Comparison of ENCODE assay signal across 9 cellular contexts in the genomic region with DNA sequence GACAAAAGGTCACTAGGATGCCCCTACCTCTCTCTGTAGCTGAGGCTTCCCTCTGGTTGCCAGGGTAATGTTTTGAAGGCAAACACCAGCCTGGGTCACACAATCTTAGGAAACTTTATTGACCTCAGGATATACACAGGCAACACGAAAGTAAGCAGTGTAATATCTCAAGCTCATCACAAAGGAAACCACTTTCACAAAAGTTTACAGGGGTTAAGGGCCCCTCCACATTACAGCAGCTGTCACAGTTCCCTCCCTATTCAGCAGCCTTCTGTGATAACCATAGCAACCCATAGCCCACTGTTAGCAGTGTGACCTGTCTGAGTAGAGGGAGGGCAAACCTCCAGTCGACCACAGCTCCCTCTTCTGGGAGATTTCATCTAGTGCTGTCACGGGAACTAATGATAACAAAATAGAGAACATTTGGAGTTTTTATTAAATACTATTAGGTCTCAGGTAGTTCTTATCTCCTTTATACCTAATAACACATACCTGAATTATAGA.
DNase-seq lines count a peak whose midpoint lies in the region; ATAC-seq, FAIRE-seq and TF ChIP-seq lines count a peak whose summit lies in the region.
"Had no signal": no experiment of that assay in that cellular context is flagged by ENCODE, and none has a peak within 500 bp of the region (broad histone marks: within the 10 kb centered on the region; RNA-seq: fewer than 3 reads in every experiment).

No MANE protein-coding gene starts in this region.

- no peaks in the 10 kb centered on the region for H3K27me3 Mint-ChIP-seq in type B pancreatic cell

- no peak overlapping the region for H3K4me3 ChIP-seq in OCI-LY1 (ENCODE audit: low read depth, low read length, poor library complexity, severe bottlenecking)

- DNase-seq in Right ventricle myocardium inferior (ENCODE audit: missing footprints): no peak
- no peak for DNase-seq in cardiac septum (ENCODE audit: low spot score)
- DNase-seq in left cardiac atrium: no peak
- DNase-seq in type B pancreatic cell (ENCODE audit: extremely low spot score, unreplicated experiment): no peak
- DNase-seq in NCI-H187 (lab: John Stamatoyannopoulos, UW): no peak
- no peak for DNase-seq in GM12891 (ENCODE audit: insufficient read length, low spot score)

- H3F3A ChIP-seq in OCI-LY1 (ENCODE audit: insufficient read depth, low read length): no peaks in the 10 kb centered on the region

- H3K4me1 Mint-ChIP-seq in type B pancreatic cell (ENCODE audit: unreplicated experiment): peaks cover 17% of the 10 kb centered on the region

- peaks cover 5% of the 10 kb centered on the region for H3K9me3 Mint-ChIP-seq in type B pancreatic cell

- no peak overlapping the region for H3K27ac ChIP-seq in OCI-LY1 (ENCODE audit: low read depth, low read length, poor library complexity, severe bottlenecking)

- no peak for FAIRE-seq in GM12891 (lab: Jason Lieb, UNC)
- FAIRE-seq: colon had no signal

- H3K9ac ChIP-seq in OCI-LY1 (ENCODE audit: low read length): no peak overlapping the region

- intact Hi-C loops in Right ventricle myocardium inferior (cut with DNase I) (no loop called here), cardiac septum (cut with DNase I) (no loop called here), left cardiac atrium (cut with DNase I) (no loop called here)

- no peaks in the 10 kb centered on the region for H3K9me3 ChIP-seq in OCI-LY1 (ENCODE audit: low read length)

- no peak overlapping the region for H3K27ac Mint-ChIP-seq in type B pancreatic cell

- TF ChIP-seq POLR2A in GM12891 (IDR thresholded peaks at IDR 0.05; ENCODE audit: low read depth, low read length): no peak

- ATAC-seq in Right ventricle myocardium inferior (peak; percentile 20), HG02852 (IDR thresholded peaks at IDR 0.05; ENCODE audit: unreplicated experiment) (peak; percentile 79), left cardiac atrium (peak; percentile 19 to 35)

- TF ChIP-seq CTCF in OCI-LY1 (IDR thresholded peaks at IDR 0.05; ENCODE audit: low read length) (peak; percentile 76), type B pancreatic cell (conservative IDR thresholded peaks at IDR 0.05) (peak; percentile 72)

- no peaks in the 10 kb centered on the region for H3K79me2 ChIP-seq in OCI-LY1 (ENCODE audit: insufficient read depth, low read length)

- no peaks in the 10 kb centered on the region for H3K9me2 ChIP-seq in OCI-LY1 (ENCODE audit: low read depth, low read length)

- no peaks in the 10 kb centered on the region for H3K36me3 Mint-ChIP-seq in type B pancreatic cell

- H3K27me3 ChIP-seq in OCI-LY1 (ENCODE audit: insufficient read depth, low read length): no peaks in the 10 kb centered on the region

- H4K20me1 ChIP-seq in OCI-LY1 (ENCODE audit: insufficient read depth, low read length): no peaks in the 10 kb centered on the region

- H3K4me3 Mint-ChIP-seq in type B pancreatic cell: no peak overlapping the region

- H2AFZ ChIP-seq in OCI-LY1 (ENCODE audit: low read length): peak overlapping the region; percentile 40; the same call in 1 of the 2 replicates

- H3K36me3 ChIP-seq in OCI-LY1 (ENCODE audit: insufficient read depth, low read length): no peaks in the 10 kb centered on the region

- H3K4me1 ChIP-seq in OCI-LY1 (ENCODE audit: insufficient read depth, low read length, severe bottlenecking): peaks cover 11% of the 10 kb centered on the region

- H3K4me2 ChIP-seq in OCI-LY1 (ENCODE audit: low read length): no peak overlapping the region

TF ChIP-seq in GM12891, 5 proteins besides CTCF, POLR2A, EP300 and RAD21:
- no peak for TF ChIP-seq TAF1 (IDR thresholded peaks at IDR 0.05; ENCODE audit: low read depth, low read length)
- TF ChIP-seq SPI1 (IDR thresholded peaks at IDR 0.05; ENCODE audit: low read depth, low read length): no peak
- no peak for TF ChIP-seq POLR2AphosphoS5 (IDR thresholded peaks at IDR 0.05; ENCODE audit: low read depth, low read length)
- no peak for TF ChIP-seq PAX5 (IDR thresholded peaks at IDR 0.05; ENCODE audit: insufficient read depth, low read length, severe bottlenecking)
- no peak for TF ChIP-seq POU2F2 (IDR thresholded peaks at IDR 0.05; ENCODE audit: low read depth, low read length)
TF ChIP-seq in GM12891: peak in this region for 0.

Comparison
In these comparisons a context has a peak if more than half of its experiments do, and no peak if none do; other contexts are left out.
1. ATAC-seq: peak in every context shown above with its lines; median percentile 79 in HG02852; 27 in left cardiac atrium; 20 in Right ventricle myocardium inferior.